Comparison of ENCODE assay signal across 22 cellular contexts in the genomic region with DNA sequence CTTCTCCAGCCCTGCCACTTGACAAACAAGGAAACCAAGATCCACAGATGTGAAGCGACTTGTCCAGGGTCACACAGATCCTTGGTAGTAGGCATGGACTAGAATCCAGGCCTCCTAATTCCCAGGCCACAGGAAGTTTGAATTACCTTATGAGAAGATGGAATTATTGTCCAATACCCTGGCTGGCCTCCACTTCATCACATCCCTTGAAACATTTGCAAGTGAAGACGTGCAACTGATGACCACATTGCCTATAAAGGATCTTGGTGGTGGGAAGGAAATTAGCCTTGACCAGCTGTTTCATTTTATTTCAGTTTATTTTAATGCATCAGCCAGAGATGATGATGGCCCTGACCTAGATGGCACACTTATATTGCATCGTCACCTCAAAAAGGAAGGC.
"Had no signal": no experiment of that assay in that cellular context is flagged by ENCODE, and none has a peak within 500 bp of the region (broad histone marks: within the 10 kb centered on the region; RNA-seq: fewer than 3 reads in every experiment).

No MANE protein-coding gene starts in this region.

- H3K79me2 ChIP-seq: parathyroid adenoma had no signal

- H3K27ac ChIP-seq: cardiac muscle cell, heart right ventricle, parathyroid adenoma, thoracic aorta, upper lobe of left lung had no signal

- H3K9me3 ChIP-seq: heart right ventricle, thoracic aorta, upper lobe of left lung had no signal

- H3K27me3 ChIP-seq: cardiac muscle cell, upper lobe of left lung had no signal

- H3K9ac ChIP-seq: parathyroid adenoma had no signal

- H3K4me3 ChIP-seq: cardiac muscle cell, heart right ventricle, thoracic aorta, upper lobe of left lung had no signal

- H3K4me1 ChIP-seq: upper lobe of left lung had no signal

- H3K36me3 ChIP-seq: cardiac muscle cell, heart right ventricle, thoracic aorta, upper lobe of left lung had no signal

- ATAC-seq: activated CD8-positive, alpha-beta memory T cell treated with anti-CD3 and anti-CD28 coated beads, Interleukin-2, amount 10 ng/mL, durations not matched to agents 7 days and 5 days; activated CD8-positive, alpha-beta T cell treated with anti-CD3 and anti-CD28 coated beads, Interleukin-2, amount 10 ng/mL, durations not matched to agents 7 days and 5 days; effector memory CD8-positive, alpha-beta T cell; esophagus mucosa; heart right ventricle; left cardiac atrium; naive thymus-derived CD8-positive, alpha-beta T cell; right cardiac atrium; stimulated activated naive CD8-positive, alpha-beta T cell treated with anti-CD3 and anti-CD28 coated beads, Interleukin-15, Interleukin-2, amounts not matched to agents 100 U/mL and 50 U/mL, for 24 hours had no signal

- H2AFZ ChIP-seq: parathyroid adenoma had no signal

- DNase-seq: activated B cell treated with CpG ODN at 0.5 μM for 24 hours; activated CD4-positive, alpha-beta T cell treated with anti-CD3 and anti-CD28 coated beads, Interleukin-2, amount 50 U/mL, for 1 hour; activated CD8-positive, alpha-beta memory T cell treated with anti-CD3 and anti-CD28 coated beads, Interleukin-2, amount 10 ng/mL, durations not matched to agents 7 days and 5 days; activated CD8-positive, alpha-beta T cell treated with anti-CD3 and anti-CD28 coated beads, Interleukin-2, amount 10 ng/mL, durations not matched to agents 7 days and 5 days; activated T-cell treated with anti-CD3 and anti-CD28 coated beads, Interleukin-2, amount 50 U/mL, for 48 hours; cortex of kidney; effector memory CD8-positive, alpha-beta T cell; foreskin melanocyte; heart right ventricle; left cardiac atrium; naive thymus-derived CD8-positive, alpha-beta T cell; occipital lobe; right cardiac atrium; stimulated activated CD4-positive, alpha-beta T cell treated with anti-CD3 and anti-CD28 coated beads, Interleukin-12 subunit alpha, Interleukin-12 subunit beta, amount 100 ng/mL, for 4 hours; stimulated activated CD4-positive, alpha-beta T cell treated with anti-CD3 and anti-CD28 coated beads, Interleukin-4, amount 100 ng/mL, for 1 hour; stimulated activated naive CD8-positive, alpha-beta T cell treated with anti-CD3 and anti-CD28 coated beads, Interleukin-15, Interleukin-2, amounts not matched to agents 100 U/mL and 50 U/mL, for 24 hours; T-helper 1 cell; upper lobe of left lung had no signal
